Comparison of ENCODE assay signal across 16 cellular contexts in the genomic region with DNA sequence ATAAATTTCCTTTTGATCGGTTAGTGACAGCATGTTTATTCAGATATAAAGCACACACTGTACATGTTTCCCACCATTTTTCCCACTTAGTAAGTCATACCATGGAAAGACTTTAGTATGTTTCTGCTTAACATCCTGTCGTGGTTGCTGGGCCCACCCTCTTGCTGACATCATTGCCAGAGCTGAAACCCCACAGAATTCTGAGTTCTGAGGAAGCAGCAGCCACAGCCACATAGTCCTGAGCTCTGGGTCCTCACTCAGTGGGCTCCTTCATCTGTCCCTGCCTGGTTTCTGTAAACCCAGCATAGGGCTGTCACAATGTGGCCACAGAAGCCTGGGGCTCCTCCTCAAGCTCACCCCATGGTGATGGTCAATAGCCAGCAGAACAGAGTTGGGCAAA.
DNase-seq lines count a peak whose midpoint lies in the region; ATAC-seq and TF ChIP-seq lines count a peak whose summit lies in the region.
"Had no signal": no experiment of that assay in that cellular context is flagged by ENCODE, and none has a peak within 500 bp of the region (broad histone marks: within the 10 kb centered on the region; RNA-seq: fewer than 3 reads in every experiment).

No MANE protein-coding gene starts in this region.

- TF ChIP-seq CTCF in SK-N-SH (IDR thresholded peaks at IDR 0.05) (no peak), KMS-11 (conservative IDR thresholded peaks at IDR 0.05; ENCODE audit: low read depth, low read length) (no peak)

- H3K9me3 ChIP-seq in SK-N-SH: no peaks in the 10 kb centered on the region
- H3K9me3 ChIP-seq: lower lobe of right lung had no signal

- H3K27me3 ChIP-seq in SK-N-SH (ENCODE audit: insufficient read depth) (no peaks in the 10 kb centered on the region), KMS-11 (ENCODE audit: insufficient read depth, low read depth) (no peaks in the 10 kb centered on the region)
- H3K27me3 ChIP-seq: brain microvascular endothelial cell had no signal

- H3K36me3 ChIP-seq in SK-N-SH (replicated peaks in 1 of 2; ENCODE audit: control insufficient read depth in 1 of 2, insufficient read depth in 2 of 2, low read length in 1 of 2) (no peaks in the 10 kb centered on the region), KMS-11 (ENCODE audit: insufficient read depth) (no peaks in the 10 kb centered on the region)
- H3K36me3 ChIP-seq: brain microvascular endothelial cell, lower lobe of right lung had no signal

- H3K4me2 ChIP-seq in SK-N-SH (peak overlapping the region; percentile 21; the same call in 1 of the 2 replicates), KMS-11 (peak overlapping the region; percentile 50)

- no peak for DNase-seq in SK-N-SH
- DNase-seq in fibroblast of peridontal ligament (ENCODE audit: extremely low read depth): peak; percentile 58
- DNase-seq: activated CD8-positive, alpha-beta memory T cell treated with anti-CD3 and anti-CD28 coated beads, Interleukin-2, amount 50 U/mL, for 4 hours; brain microvascular endothelial cell; hippocampal formation; lower lobe of right lung; NCI-H187 treated with DMSO at 0.1 percent for 48 hours; nucleus accumbens had no signal

- no peaks in the 10 kb centered on the region for H4K20me1 ChIP-seq in SK-N-SH (ENCODE audit: insufficient read depth)
- no peaks in the 10 kb centered on the region for H4K20me1 ChIP-seq in KMS-11 (ENCODE audit: insufficient read depth)

- TF ChIP-seq RAD21 in SK-N-SH (IDR thresholded peaks at IDR 0.05; ENCODE audit: low read length): no peak

- POLR2A ChIA-PET in SK-N-SH (lab: Yijun Ruan, JAX): no interaction called here

- no peak for ATAC-seq in SK-N-SH treated with all-trans-retinoic acid at 6 μM for 48 hours
- ATAC-seq in GM19043 (IDR thresholded peaks at IDR 0.05; ENCODE audit: low read depth, unreplicated experiment): peak; percentile 33
- no peak for ATAC-seq in GM18519 (IDR thresholded peaks at IDR 0.05; ENCODE audit: low FRiP score, unreplicated experiment)
- no peak for ATAC-seq in GM18867 (IDR thresholded peaks at IDR 0.05; ENCODE audit: unreplicated experiment)
- ATAC-seq in GM19397 (IDR thresholded peaks at IDR 0.05; ENCODE audit: unreplicated experiment): no peak
- ATAC-seq: HepG2, lower lobe of right lung had no signal

- peaks cover 15% of the 10 kb centered on the region for H3F3A ChIP-seq in SK-N-SH (replicated peaks; ENCODE audit: insufficient read depth)

- no peaks in the 10 kb centered on the region for H3K9me2 ChIP-seq in SK-N-SH

- H3K9ac ChIP-seq in SK-N-SH: no peak overlapping the region
- no peak overlapping the region for H3K9ac ChIP-seq in KMS-11

- H3K4me1 ChIP-seq in SK-N-SH (ENCODE audit: control insufficient read depth in 1 of 2, insufficient read depth in 2 of 2, low read depth in 1 of 2, low read length in 1 of 2): peaks cover 25 to 26% of the 10 kb centered on the region in 2 experiments; a peak in 3 of 4 replicates
- H3K4me1 ChIP-seq in KMS-11 (ENCODE audit: low read depth, poor library complexity, severe bottlenecking): peaks cover 65% of the 10 kb centered on the region

- H2AFZ ChIP-seq in SK-N-SH (ENCODE audit: low read depth) (no peak overlapping the region), KMS-11 (ENCODE audit: low read depth) (peak overlapping the region; percentile 42)

- 70% methylated on average over 2 of the region's 2 CpGs for WGBS in SK-N-SH (ENCODE audit: low lambda C conversion rate)

- no peak for TF ChIP-seq EP300 in SK-N-SH (IDR thresholded peaks at IDR 0.05; ENCODE audit: borderline replicate concordance in 1 of 2, low read depth in 1 of 2, low read length in 1 of 2)

- H3K4me3 ChIP-seq in SK-N-SH (ENCODE audit: low read depth in 2 of 2, low read length in 1 of 2) (no peak overlapping the region), KMS-11 (IDR thresholded peaks at IDR 0.05; ENCODE audit: insufficient read depth, low read depth, low read length) (no peak overlapping the region)
- H3K4me3 ChIP-seq: lower lobe of right lung, skin epidermis had no signal

- H3K79me2 ChIP-seq in SK-N-SH (ENCODE audit: insufficient read depth) (no peaks in the 10 kb centered on the region), KMS-11 (ENCODE audit: insufficient read depth, low read depth) (no peaks in the 10 kb centered on the region)

- CTCF ChIA-PET in SK-N-SH (lab: Yijun Ruan, JAX): no interaction called here

- H3K27ac ChIP-seq in SK-N-SH (ENCODE audit: low read depth in 2 of 2, low read length in 1 of 2) (peak overlapping the region in 1 of 2 experiments; percentile 31; a peak in 2 of 4 replicates), KMS-11 (peak overlapping the region; percentile 46)
- H3K27ac ChIP-seq: brain microvascular endothelial cell, lower lobe of right lung, skin epidermis had no signal

TF ChIP-seq in SK-N-SH, 30 proteins besides CTCF, POLR2A, EP300 and RAD21 (continues in another document):
- no peak for TF ChIP-seq JUND (IDR thresholded peaks at IDR 0.05)
- TF ChIP-seq SMC3 (IDR thresholded peaks at IDR 0.05; ENCODE audit: low read depth, low read length): no peak
- TF ChIP-seq RFX5 (IDR thresholded peaks at IDR 0.05; ENCODE audit: low read length): no peak
- TF ChIP-seq FOXM1 (IDR thresholded peaks at IDR 0.05; ENCODE audit: low read depth): no peak
- TF ChIP-seq, protein P1, sequence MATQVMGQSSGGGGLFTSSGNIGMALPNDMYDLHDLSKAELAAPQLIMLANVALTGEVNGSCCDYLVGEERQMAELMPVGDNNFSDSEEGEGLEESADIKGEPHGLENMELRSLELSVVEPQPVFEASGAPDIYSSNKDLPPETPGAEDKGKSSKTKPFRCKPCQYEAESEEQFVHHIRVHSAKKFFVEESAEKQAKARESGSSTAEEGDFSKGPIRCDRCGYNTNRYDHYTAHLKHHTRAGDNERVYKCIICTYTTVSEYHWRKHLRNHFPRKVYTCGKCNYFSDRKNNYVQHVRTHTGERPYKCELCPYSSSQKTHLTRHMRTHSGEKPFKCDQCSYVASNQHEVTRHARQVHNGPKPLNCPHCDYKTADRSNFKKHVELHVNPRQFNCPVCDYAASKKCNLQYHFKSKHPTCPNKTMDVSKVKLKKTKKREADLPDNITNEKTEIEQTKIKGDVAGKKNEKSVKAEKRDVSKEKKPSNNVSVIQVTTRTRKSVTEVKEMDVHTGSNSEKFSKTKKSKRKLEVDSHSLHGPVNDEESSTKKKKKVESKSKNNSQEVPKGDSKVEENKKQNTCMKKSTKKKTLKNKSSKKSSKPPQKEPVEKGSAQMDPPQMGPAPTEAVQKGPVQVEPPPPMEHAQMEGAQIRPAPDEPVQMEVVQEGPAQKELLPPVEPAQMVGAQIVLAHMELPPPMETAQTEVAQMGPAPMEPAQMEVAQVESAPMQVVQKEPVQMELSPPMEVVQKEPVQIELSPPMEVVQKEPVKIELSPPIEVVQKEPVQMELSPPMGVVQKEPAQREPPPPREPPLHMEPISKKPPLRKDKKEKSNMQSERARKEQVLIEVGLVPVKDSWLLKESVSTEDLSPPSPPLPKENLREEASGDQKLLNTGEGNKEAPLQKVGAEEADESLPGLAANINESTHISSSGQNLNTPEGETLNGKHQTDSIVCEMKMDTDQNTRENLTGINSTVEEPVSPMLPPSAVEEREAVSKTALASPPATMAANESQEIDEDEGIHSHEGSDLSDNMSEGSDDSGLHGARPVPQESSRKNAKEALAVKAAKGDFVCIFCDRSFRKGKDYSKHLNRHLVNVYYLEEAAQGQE (IDR thresholded peaks at IDR 0.05; ENCODE audit: low read depth, low read length): no peak
- no peak for TF ChIP-seq NRF1 (IDR thresholded peaks at IDR 0.05; ENCODE audit: low read depth, low read length)
- TF ChIP-seq TEAD4 (IDR thresholded peaks at IDR 0.05; ENCODE audit: borderline replicate concordance, insufficient read depth): no peak
- no peak for TF ChIP-seq NFIC (IDR thresholded peaks at IDR 0.05; ENCODE audit: borderline replicate concordance)
- no peak for TF ChIP-seq FOSL2 (IDR thresholded peaks at IDR 0.05; ENCODE audit: borderline replicate concordance, low read depth)
- no peak for TF ChIP-seq POLR2AphosphoS5 (IDR thresholded peaks at IDR 0.05; ENCODE audit: low read depth, low read length)

TF ChIP-seq in SK-N-SH treated with all-trans-retinoic acid at 6 μM for 48 hours, 23 proteins besides CTCF, POLR2A, EP300 and RAD21:
- no peak for TF ChIP-seq ZNF8 (CRISPR knock-in tag; IDR thresholded peaks at IDR 0.05)
TF ChIP-seq in SK-N-SH treated with all-trans-retinoic acid at 6 μM for 48 hours: peak in this region for 0.
